ENCODE assay signal across 1 cellular context in genomic region chr12:71687172-71687571, GRCh38.
TF ChIP-seq lines count a peak whose summit lies in the region.

No MANE protein-coding gene starts in this region.

TF ChIP-seq in K562, 482 proteins besides CTCF, POLR2A, EP300 and RAD21:
- TF ChIP-seq, protein P1, sequence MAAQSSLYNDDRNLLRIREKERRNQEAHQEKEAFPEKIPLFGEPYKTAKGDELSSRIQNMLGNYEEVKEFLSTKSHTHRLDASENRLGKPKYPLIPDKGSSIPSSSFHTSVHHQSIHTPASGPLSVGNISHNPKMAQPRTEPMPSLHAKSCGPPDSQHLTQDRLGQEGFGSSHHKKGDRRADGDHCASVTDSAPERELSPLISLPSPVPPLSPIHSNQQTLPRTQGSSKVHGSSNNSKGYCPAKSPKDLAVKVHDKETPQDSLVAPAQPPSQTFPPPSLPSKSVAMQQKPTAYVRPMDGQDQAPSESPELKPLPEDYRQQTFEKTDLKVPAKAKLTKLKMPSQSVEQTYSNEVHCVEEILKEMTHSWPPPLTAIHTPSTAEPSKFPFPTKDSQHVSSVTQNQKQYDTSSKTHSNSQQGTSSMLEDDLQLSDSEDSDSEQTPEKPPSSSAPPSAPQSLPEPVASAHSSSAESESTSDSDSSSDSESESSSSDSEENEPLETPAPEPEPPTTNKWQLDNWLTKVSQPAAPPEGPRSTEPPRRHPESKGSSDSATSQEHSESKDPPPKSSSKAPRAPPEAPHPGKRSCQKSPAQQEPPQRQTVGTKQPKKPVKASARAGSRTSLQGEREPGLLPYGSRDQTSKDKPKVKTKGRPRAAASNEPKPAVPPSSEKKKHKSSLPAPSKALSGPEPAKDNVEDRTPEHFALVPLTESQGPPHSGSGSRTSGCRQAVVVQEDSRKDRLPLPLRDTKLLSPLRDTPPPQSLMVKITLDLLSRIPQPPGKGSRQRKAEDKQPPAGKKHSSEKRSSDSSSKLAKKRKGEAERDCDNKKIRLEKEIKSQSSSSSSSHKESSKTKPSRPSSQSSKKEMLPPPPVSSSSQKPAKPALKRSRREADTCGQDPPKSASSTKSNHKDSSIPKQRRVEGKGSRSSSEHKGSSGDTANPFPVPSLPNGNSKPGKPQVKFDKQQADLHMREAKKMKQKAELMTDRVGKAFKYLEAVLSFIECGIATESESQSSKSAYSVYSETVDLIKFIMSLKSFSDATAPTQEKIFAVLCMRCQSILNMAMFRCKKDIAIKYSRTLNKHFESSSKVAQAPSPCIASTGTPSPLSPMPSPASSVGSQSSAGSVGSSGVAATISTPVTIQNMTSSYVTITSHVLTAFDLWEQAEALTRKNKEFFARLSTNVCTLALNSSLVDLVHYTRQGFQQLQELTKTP (IDR thresholded peaks at IDR 0.05; ENCODE audit: low read depth in 1 of 2, partially characterized antibody in 2 of 2): peak in 1 of 2 experiments; percentile 16
- TF ChIP-seq KDM1A (IDR thresholded peaks at IDR 0.05) (0 out of 4 replicates have a peak, but pooled peaks of 1 of the 2 experiments have one; percentile 36), BCOR (IDR thresholded peaks at IDR 0.05) (0 out of 2 replicates have a peak, but pooled peaks have one; percentile 8)
